Comparison of ENCODE assay signal across 1 cellular context in the genomic region with DNA sequence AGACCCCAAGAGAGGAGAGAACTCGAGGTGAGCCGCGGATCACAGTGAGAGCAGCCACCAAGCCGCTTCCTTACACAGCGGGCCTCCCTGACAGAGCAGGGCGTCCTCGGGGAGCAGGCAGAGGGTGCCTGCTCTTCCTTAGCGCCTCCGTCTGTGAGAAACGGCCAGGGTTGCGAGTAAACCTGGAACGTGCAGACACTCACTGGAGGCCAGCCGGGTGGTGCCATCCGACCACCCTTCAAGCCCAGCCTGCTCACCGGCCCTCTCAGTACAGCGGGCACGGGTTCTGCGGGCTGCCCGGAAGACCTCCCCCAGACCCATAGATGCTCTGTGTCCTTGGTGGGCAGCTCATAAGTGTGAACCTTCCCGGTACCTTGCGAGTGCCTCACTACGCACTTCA.
TF ChIP-seq lines count a peak whose summit lies in the region.

No MANE protein-coding gene starts in this region.

TF ChIP-seq in liver, 16 proteins besides CTCF, POLR2A, EP300 and RAD21 (continued from another document):
- TF ChIP-seq HNF4A (conservative IDR thresholded peaks at IDR 0.05) = no peak
- TF ChIP-seq, protein P1, sequence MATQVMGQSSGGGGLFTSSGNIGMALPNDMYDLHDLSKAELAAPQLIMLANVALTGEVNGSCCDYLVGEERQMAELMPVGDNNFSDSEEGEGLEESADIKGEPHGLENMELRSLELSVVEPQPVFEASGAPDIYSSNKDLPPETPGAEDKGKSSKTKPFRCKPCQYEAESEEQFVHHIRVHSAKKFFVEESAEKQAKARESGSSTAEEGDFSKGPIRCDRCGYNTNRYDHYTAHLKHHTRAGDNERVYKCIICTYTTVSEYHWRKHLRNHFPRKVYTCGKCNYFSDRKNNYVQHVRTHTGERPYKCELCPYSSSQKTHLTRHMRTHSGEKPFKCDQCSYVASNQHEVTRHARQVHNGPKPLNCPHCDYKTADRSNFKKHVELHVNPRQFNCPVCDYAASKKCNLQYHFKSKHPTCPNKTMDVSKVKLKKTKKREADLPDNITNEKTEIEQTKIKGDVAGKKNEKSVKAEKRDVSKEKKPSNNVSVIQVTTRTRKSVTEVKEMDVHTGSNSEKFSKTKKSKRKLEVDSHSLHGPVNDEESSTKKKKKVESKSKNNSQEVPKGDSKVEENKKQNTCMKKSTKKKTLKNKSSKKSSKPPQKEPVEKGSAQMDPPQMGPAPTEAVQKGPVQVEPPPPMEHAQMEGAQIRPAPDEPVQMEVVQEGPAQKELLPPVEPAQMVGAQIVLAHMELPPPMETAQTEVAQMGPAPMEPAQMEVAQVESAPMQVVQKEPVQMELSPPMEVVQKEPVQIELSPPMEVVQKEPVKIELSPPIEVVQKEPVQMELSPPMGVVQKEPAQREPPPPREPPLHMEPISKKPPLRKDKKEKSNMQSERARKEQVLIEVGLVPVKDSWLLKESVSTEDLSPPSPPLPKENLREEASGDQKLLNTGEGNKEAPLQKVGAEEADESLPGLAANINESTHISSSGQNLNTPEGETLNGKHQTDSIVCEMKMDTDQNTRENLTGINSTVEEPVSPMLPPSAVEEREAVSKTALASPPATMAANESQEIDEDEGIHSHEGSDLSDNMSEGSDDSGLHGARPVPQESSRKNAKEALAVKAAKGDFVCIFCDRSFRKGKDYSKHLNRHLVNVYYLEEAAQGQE (IDR thresholded peaks at IDR 0.05) = no peak
- no peak for TF ChIP-seq YY1 (IDR thresholded peaks at IDR 0.05)
- TF ChIP-seq TAF1 (conservative IDR thresholded peaks at IDR 0.05) = no peak
- no peak for TF ChIP-seq JUND (IDR thresholded peaks at IDR 0.05)
- TF ChIP-seq, protein P2, sequence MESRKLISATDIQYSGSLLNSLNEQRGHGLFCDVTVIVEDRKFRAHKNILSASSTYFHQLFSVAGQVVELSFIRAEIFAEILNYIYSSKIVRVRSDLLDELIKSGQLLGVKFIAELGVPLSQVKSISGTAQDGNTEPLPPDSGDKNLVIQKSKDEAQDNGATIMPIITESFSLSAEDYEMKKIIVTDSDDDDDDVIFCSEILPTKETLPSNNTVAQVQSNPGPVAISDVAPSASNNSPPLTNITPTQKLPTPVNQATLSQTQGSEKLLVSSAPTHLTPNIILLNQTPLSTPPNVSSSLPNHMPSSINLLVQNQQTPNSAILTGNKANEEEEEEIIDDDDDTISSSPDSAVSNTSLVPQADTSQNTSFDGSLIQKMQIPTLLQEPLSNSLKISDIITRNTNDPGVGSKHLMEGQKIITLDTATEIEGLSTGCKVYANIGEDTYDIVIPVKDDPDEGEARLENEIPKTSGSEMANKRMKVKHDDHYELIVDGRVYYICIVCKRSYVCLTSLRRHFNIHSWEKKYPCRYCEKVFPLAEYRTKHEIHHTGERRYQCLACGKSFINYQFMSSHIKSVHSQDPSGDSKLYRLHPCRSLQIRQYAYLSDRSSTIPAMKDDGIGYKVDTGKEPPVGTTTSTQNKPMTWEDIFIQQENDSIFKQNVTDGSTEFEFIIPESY (IDR thresholded peaks at IDR 0.05) = no peak
